Comparison of ENCODE assay signal across 1 cellular context in the genomic region with DNA sequence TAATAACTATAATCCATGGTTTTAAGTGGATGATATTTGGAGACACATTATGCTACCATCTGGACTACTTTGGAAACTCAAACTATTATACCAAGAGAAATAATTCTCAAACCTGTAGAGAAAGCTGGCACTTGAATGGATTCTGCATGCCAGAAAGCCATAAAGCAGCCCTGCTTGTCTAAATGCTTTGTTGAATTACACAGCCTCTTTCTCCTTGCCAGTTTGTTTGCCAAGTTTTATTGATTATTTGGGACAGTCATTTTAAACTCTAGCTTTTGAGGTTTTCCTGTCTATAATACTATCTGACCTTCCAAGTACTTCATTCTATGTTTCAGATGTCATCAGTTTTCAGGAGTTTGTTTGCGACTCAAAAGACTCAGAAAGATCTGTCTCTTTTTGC.
TF ChIP-seq lines count a peak whose summit lies in the region.

No MANE protein-coding gene starts in this region.

TF ChIP-seq in GM23338, 12 proteins besides CTCF, POLR2A, EP300 and RAD21 (continued from another document):
- TF ChIP-seq CREB1 (CRISPR knock-in tag; IDR thresholded peaks at IDR 0.05; ENCODE audit: low read depth) (no peak), ZNF114 (CRISPR knock-in tag; IDR thresholded peaks at IDR 0.05) (no peak)
